8 cellular contexts compared by ENCODE assay signal in the genomic region with DNA sequence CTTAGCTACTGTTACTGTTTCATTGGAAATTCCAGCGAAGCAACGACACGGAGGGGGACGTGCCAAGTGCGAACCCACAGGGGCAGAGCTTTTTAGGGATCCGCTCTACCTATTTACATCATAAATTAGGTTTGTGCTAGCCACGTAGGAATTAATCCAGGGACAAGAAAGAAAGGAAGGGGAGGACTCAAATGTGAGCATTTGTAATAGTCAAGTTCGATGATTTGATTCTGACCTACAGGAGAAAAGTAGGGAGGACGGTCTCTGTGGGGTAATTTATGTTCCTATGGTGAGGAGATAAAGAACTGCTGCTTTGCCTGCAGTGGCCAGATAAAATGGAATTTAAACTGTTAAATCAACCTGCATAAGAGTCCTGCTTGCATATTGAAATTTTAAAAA. TPM values are rescaled to one million over a fixed set of nuclear protein-coding genes. Genes with fewer than 3 reads are reported as not detected.
DNase-seq lines count a peak whose midpoint lies in the region; TF ChIP-seq lines count a peak whose summit lies in the region.

No MANE protein-coding gene starts in this region.

- H3K27ac ChIP-seq in RWPE1 (peak overlapping the region; percentile 89), epithelial cell of prostate (peak overlapping the region; percentile 81), trophoblast cell (ENCODE audit: low read depth, low read length) (peak overlapping the region; percentile 79)

- CTCF ChIA-PET in RWPE1 (lab: Yijun Ruan, JAX): interaction anchor here (0.7 kb wide), 1 partner anchor 316 kb away, joined by 3 read pairs; no protein-coding TSS in a partner anchor

- peak overlapping the region; percentile 77 for H4K8ac ChIP-seq in trophoblast cell (ENCODE audit: low read depth, low read length)

- peak overlapping the region; percentile 51 for H3K14ac ChIP-seq in trophoblast cell (ENCODE audit: low read length)

- no peak overlapping the region for H2AK5ac ChIP-seq in trophoblast cell (ENCODE audit: low read length)

- H4K12ac ChIP-seq in trophoblast cell (ENCODE audit: low read depth, low read length): peak overlapping the region; percentile 43

- H2BK12ac ChIP-seq in trophoblast cell (ENCODE audit: low read length): no peak overlapping the region

- H3K79me1 ChIP-seq in trophoblast cell (ENCODE audit: low read length): peaks cover 12% of the 10 kb centered on the region

- H2BK5ac ChIP-seq in trophoblast cell (ENCODE audit: low read depth, low read length, poor library complexity): peak overlapping the region; percentile 40

- no peak overlapping the region for H4K91ac ChIP-seq in trophoblast cell (ENCODE audit: low read depth, low read length)

- no peak overlapping the region for H2AFZ ChIP-seq in trophoblast cell (ENCODE audit: insufficient read depth, low read length, poor library complexity)

- no peak for DNase-seq in GM06990 (ENCODE audit: extremely low read depth, insufficient read length)
- DNase-seq in RWPE1 (ENCODE audit: low spot score): no peak
- DNase-seq in epithelial cell of prostate (ENCODE audit: low read depth, low spot score): no peak
- DNase-seq in trophoblast cell: no peak
- DNase-seq in AG08396 (ENCODE audit: low spot score): no peak
- DNase-seq in globus pallidus (ENCODE audit: low spot score): no peak
- DNase-seq in stimulated activated naive CD4-positive, alpha-beta T cell (lab: John Stamatoyannopoulos, UW): no peak
- DNase-seq in amniotic stem cell (lab: John Stamatoyannopoulos, UW): no peak

- no peak for TF ChIP-seq CTCF in GM06990 (IDR thresholded peaks at IDR 0.05; ENCODE audit: insufficient read depth, low read length, poor library complexity, severe bottlenecking)
- TF ChIP-seq CTCF in RWPE1 (conservative IDR thresholded peaks at IDR 0.05; ENCODE audit: low read depth): no peak

- no peak overlapping the region for H3K18ac ChIP-seq in trophoblast cell (ENCODE audit: low read length)

- peaks cover 5% of the 10 kb centered on the region for H3K79me2 ChIP-seq in trophoblast cell (ENCODE audit: control insufficient read depth, insufficient read depth, low read length, poor library complexity)

- H3K4ac ChIP-seq in trophoblast cell (ENCODE audit: low read depth, low read length): no peak overlapping the region

- POLR2A ChIA-PET in RWPE1 (lab: Yijun Ruan, JAX; ENCODE audit: low non-redundant PET): no interaction called here

- H3K23ac ChIP-seq in trophoblast cell (ENCODE audit: low read length): no peak overlapping the region

- peak overlapping the region; percentile 78 for H3K4me2 ChIP-seq in trophoblast cell (ENCODE audit: low read length)

- no peaks in the 10 kb centered on the region for H3K27me3 ChIP-seq in GM06990 (replicated peaks; ENCODE audit: control insufficient read depth, insufficient read depth, low read length)
- H3K27me3 ChIP-seq in trophoblast cell (ENCODE audit: insufficient read depth, low read length): no peaks in the 10 kb centered on the region

- H3K9me3 ChIP-seq in trophoblast cell (ENCODE audit: insufficient read depth, low read depth, low read length): no peaks in the 10 kb centered on the region

- H3K4me3 ChIP-seq in GM06990 (replicated peaks; ENCODE audit: low read depth, low read length): peak overlapping the region; percentile 52
- peak overlapping the region; percentile 64 for H3K4me3 ChIP-seq in trophoblast cell (ENCODE audit: low read depth, low read length)

- H2BK120ac ChIP-seq in trophoblast cell (ENCODE audit: insufficient read depth, low read length, poor library complexity): peak overlapping the region; percentile 33

- H3K36me3 ChIP-seq in GM06990 (ENCODE audit: control insufficient read depth, insufficient read depth, low read length) (no peaks in the 10 kb centered on the region), trophoblast cell (ENCODE audit: control insufficient read depth in 1 of 2, insufficient read depth in 2 of 2, low read length in 2 of 2) (no peaks in the 10 kb centered on the region)

- H3K9ac ChIP-seq in trophoblast cell (ENCODE audit: low read length): no peak overlapping the region

- no peaks in the 10 kb centered on the region for H3K4me1 ChIP-seq in trophoblast cell (ENCODE audit: control insufficient read depth in 1 of 2, insufficient read depth in 2 of 2, low read length in 2 of 2)

- WGBS in trophoblast cell (ENCODE audit: extremely low coverage, insufficient coverage, insufficient read length): no CpG with 5 or more reads among the region's 9 CpGs

RNA-seq across cellular contexts. Expression of gene INTS6L, which starts 1.7 kb away (rescaled TPM):
- polyA plus RNA-seq in trophoblast cell (2013): 4.4 and 4.9 TPM in 2 replicates
